ENCODE assay signal across 1 cellular context in genomic region chr10:35136263-35136815, GRCh38.
TF ChIP-seq lines count a peak whose summit lies in the region.

No MANE protein-coding gene starts in this region.

TF ChIP-seq in H1, 55 proteins besides CTCF, POLR2A, EP300 and RAD21 (continued from another document):
- TF ChIP-seq CHD7 (IDR thresholded peaks at IDR 0.05; ENCODE audit: insufficient replicate concordance, low read length), result no peak
- no peak for TF ChIP-seq SIRT6 (IDR thresholded peaks at IDR 0.05; ENCODE audit: low read length)
